8 cellular contexts compared by ENCODE assay signal in the genomic region with DNA sequence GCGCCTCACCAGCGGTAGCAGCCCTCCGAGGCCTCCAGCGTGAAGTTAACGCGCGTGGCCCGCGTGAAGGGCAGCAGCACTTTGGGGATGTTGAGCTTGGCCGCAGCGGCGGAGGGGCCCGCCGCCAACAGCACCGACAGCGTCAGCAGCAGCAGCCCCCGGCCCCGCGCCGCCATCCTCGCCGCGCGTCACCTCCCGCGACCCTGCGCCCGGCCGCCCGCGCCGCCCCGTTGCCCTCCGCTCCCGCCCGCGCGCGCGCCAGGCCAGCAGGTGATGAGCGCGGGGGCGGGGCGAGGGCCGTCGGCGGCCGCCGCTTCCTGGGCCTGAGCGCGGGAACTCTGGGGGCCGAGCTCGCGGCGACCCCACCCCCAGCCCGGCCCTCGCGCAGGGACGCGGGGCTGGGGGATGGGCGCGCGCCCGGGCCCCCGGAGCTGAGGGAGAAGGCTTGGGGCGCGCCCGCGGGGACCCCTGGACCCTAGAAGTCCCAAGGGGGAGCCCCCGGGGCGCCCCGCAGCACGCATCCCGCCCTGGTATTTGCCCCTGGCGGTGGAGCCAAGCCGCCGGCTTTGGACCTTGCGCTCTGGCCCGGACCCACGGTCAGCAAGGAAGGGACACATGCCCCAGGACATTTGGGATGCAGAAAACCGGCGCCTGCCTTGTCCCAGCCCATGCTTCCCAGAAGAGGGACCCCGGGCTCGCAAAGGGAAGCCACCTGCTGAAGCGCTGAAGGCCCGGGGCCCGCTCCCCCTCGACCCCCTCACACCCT. TPM values are rescaled to one million over a fixed set of nuclear protein-coding genes. Genes with fewer than 3 reads are reported as not detected.
DNase-seq lines count a peak whose midpoint lies in the region; ATAC-seq and TF ChIP-seq lines count a peak whose summit lies in the region.

Gene NUP210 (minus strand): TSS at position 272 of the 766 bp plus-strand sequence. CDS start 96 bp downstream, at position 176.

- H3K36me3 ChIP-seq in KOPT-K1 (ENCODE audit: insufficient read depth, low read length), result peaks cover 27% of the 10 kb centered on the region

- peak; percentile 62 for TF ChIP-seq POLR2A in GM10847 (IDR thresholded peaks at IDR 0.05; ENCODE audit: extremely low read depth, insufficient read length)

- peak within 1 kb of the TSS; percentile 95 for H3K27ac ChIP-seq in KOPT-K1 (ENCODE audit: low read depth, low read length, poor library complexity, severe bottlenecking)

- peak within 1 kb of the TSS; percentile 69 for H3K4me3 ChIP-seq in mononuclear cell (ENCODE audit: low read length)

- intact Hi-C loops in posterior vena cava (cut with DNase I), result no loop called here

- peak; percentile 46 for ATAC-seq in GM21717 (IDR thresholded peaks at IDR 0.05; ENCODE audit: unreplicated experiment)

- H3K9me3 ChIP-seq in KOPT-K1 (ENCODE audit: insufficient read depth, low read length, poor library complexity, severe bottlenecking) (no peaks in the 10 kb centered on the region), mononuclear cell (ENCODE audit: low read depth, low read length) (no peaks in the 10 kb centered on the region)

- H3K4me1 ChIP-seq in mononuclear cell (ENCODE audit: insufficient read depth, low read length), result peaks cover 58% of the 10 kb centered on the region

- peak; percentile 36 for DNase-seq in T-helper 22 cell (ENCODE audit: low read depth)
- peak; percentile 17 for DNase-seq in cerebellar cortex (ENCODE audit: low spot score)
- peak; percentile 50 for DNase-seq in stimulated activated naive CD4-positive, alpha-beta T cell treated with Interleukin-2 at 50 U/mL for 16 hours (lab: John Stamatoyannopoulos, UW)
- DNase-seq in posterior vena cava (ENCODE audit: low spot score), result no peak

- no peaks in the 10 kb centered on the region for H3K27me3 ChIP-seq in mononuclear cell (ENCODE audit: insufficient read depth, low read length)

RNA-seq across cellular contexts. Expression of gene NUP210, which starts in this region (rescaled TPM):
- total RNA-seq in mononuclear cell (63.0 TPM), posterior vena cava (1 to 10 TPM; 2.2 to 2.5 TPM)

Comparison
In these comparisons a context has a peak if more than half of its experiments do, and no peak if none do; other contexts are left out.
1. RNA of gene NUP210 (total RNA-seq): 63.0 TPM in mononuclear cell (single experiment); 2.2 to 2.5 TPM in posterior vena cava; every median in the first group is over 10 times any median in the second.